Comparison of ENCODE assay signal across 10 cellular contexts in genomic region chr14:35515916-35516315, GRCh38. TPM values are rescaled to one million over a fixed set of nuclear protein-coding genes. Genes with fewer than 3 reads are reported as not detected.
"Had no signal": no experiment of that assay in that cellular context is flagged by ENCODE, and none has a peak within 500 bp of the region (broad histone marks: within the 10 kb centered on the region; RNA-seq: fewer than 3 reads in every experiment).

No MANE protein-coding gene starts in this region.

- H3K27me3 Mint-ChIP-seq: IgD-negative memory B cell had no signal

- H3K9me3 Mint-ChIP-seq: IgD-negative memory B cell had no signal

- H3K4me3 Mint-ChIP-seq: GM23338, H9, IgD-negative memory B cell had no signal

- H3K4me3 ChIP-seq: GM23338 had no signal

- H3K27ac ChIP-seq: HL-60, KMS-11 had no signal

- H3K27ac Mint-ChIP-seq: GM23338, H9, IgD-negative memory B cell had no signal

- DNase-seq: H9, HCEC 1CT, KBM-7 had no signal

- FAIRE-seq: H1, H54, HepG2 had no signal

- H3K4me1 Mint-ChIP-seq: GM23338, H9 had no signal

- H3K4me2 ChIP-seq: GM23338, KMS-11 had no signal

- ATAC-seq: GM23338, HepG2 had no signal

RNA-seq across cellular contexts. Expression of gene INSM2, which starts 18.0 kb away (rescaled TPM):
- polyA plus RNA-seq: GM23338, H1, HepG2, IgD-negative memory B cell had no signal
